In the genomic region with DNA sequence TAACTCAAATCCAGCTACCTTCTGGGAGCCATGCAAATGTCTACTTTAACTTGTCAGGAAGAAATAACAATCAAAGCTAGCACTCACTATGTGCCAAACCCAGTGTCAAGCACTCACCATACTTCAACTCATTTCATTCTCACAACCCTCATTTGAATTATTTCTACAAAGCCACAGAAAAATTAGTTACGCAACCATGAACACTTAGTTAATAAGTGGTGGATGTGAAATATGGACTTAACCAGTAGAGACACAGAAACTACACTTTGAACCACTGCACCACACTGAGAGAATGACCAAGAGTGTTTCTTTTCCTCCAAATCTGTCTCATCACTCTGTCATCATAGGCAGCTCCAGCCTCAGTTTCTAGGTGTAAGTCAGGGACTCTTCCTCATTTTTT, we compare ENCODE assay signal across 16 cellular contexts.
DNase-seq lines count a peak whose midpoint lies in the region; ATAC-seq, FAIRE-seq and TF ChIP-seq lines count a peak whose summit lies in the region.
"Had no signal": no experiment of that assay in that cellular context is flagged by ENCODE, and none has a peak within 500 bp of the region (broad histone marks: within the 10 kb centered on the region; RNA-seq: fewer than 3 reads in every experiment).

No MANE protein-coding gene starts in this region.

- H3K79me2 ChIP-seq in HepG2 (ENCODE audit: insufficient read depth, low read length) = no peaks in the 10 kb centered on the region

- no peak overlapping the region for H3K4me3 Mint-ChIP-seq in WTC11

- H3K36me3 ChIP-seq in HepG2 (replicated peaks in 1 of 2; ENCODE audit: control insufficient read depth in 1 of 2, insufficient read depth in 2 of 2, low read length in 2 of 2) = no peaks in the 10 kb centered on the region
- H3K36me3 ChIP-seq: lower lobe of right lung, Peyer's patch had no signal

- no peak for TF ChIP-seq POLR2A in HepG2 (IDR thresholded peaks at IDR 0.05; ENCODE audit: insufficient read depth in 1 of 2, low read depth in 2 of 2, low read length in 2 of 2)

- H4K20me1 ChIP-seq in HepG2 (ENCODE audit: insufficient read depth, low read length) = no peaks in the 10 kb centered on the region

- BruUV-seq in HepG2 (replicated peaks; lab: Mats Ljungman, UMichigan) = no TSS peak

- intact Hi-C loops in HepG2 (cut with micrococcal nuclease; ENCODE audit: unreplicated experiment) = no loop called here

- no peaks in the 10 kb centered on the region for H3K27me3 Mint-ChIP-seq in WTC11 (ENCODE audit: low read depth)

- in situ Hi-C loops in HepG2 (cut with HindIII; ENCODE audit: extremely low pct_ligation_motif_present, low pct_unique_long_range_greater_than_20kb) = no loop called here

- no peak for TF ChIP-seq RAD21 in HepG2 (CRISPR knock-in tag; IDR thresholded peaks at IDR 0.05)

- H3K9me3 ChIP-seq in HepG2 (ENCODE audit: low read length) = no peaks in the 10 kb centered on the region
- H3K9me3 ChIP-seq: lower lobe of right lung, Peyer's patch, psoas muscle had no signal

- no peak overlapping the region for H3K9ac ChIP-seq in HepG2 (ENCODE audit: insufficient read depth, low read depth, low read length)

- POLR2A ChIA-PET in HepG2 (lab: Yijun Ruan, JAX) = no interaction called here
- POLR2A ChIA-PET in WTC11 (lab: Charles Lee) = no interaction called here

- TF ChIP-seq CTCF in HepG2 (CRISPR knock-in tag; IDR thresholded peaks at IDR 0.05) = no peak
- no peak for TF ChIP-seq CTCF in GM10266 (IDR thresholded peaks at IDR 0.05; ENCODE audit: control insufficient read depth, insufficient read depth, low read depth, missing control alignments)
- TF ChIP-seq CTCF in WTC11 (IDR thresholded peaks at IDR 0.05) = no peak

- 79% methylated on average over 1 of the region's 1 CpG for WGBS in HepG2 (ENCODE audit: low lambda C conversion rate)

- no peak overlapping the region for H3K27ac Mint-ChIP-seq in WTC11

- TF ChIP-seq EP300 in HepG2 (IDR thresholded peaks at IDR 0.05; ENCODE audit: low read depth in 2 of 2, low read length in 2 of 2) = no peak
- no peak for TF ChIP-seq EP300 in HepG2 (CRISPR knock-in tag; IDR thresholded peaks at IDR 0.05; ENCODE audit: borderline replicate concordance)

- H3K27ac ChIP-seq in HepG2 (ENCODE audit: extremely low read length, insufficient read depth, low read length) = no peak overlapping the region
- H3K27ac ChIP-seq: lower lobe of right lung, Peyer's patch, psoas muscle had no signal

- DNase-seq in HepG2 (ENCODE audit: low spot score) = no peak
- DNase-seq in NK-92 (lab: John Stamatoyannopoulos, UW; ENCODE audit: unreplicated experiment) = no peak
- DNase-seq in stimulated activated naive CD4-positive, alpha-beta T cell (lab: John Stamatoyannopoulos, UW) = no peak
- no peak for DNase-seq in GM10266 (ENCODE audit: extremely low spot score)
- no peak for DNase-seq in WTC11 (ENCODE audit: low spot score)
- DNase-seq: activated gamma-delta T cell treated with Interleukin-2 at 50 U/mL for 16 hours, cerebellar nuclear complex, lower lobe of right lung, NCI-H1930, Peyer's patch, psoas muscle had no signal

- H2AFZ ChIP-seq in HepG2 (ENCODE audit: low read length) = no peak overlapping the region

- no peaks in the 10 kb centered on the region for H3K4me1 ChIP-seq in HepG2 (ENCODE audit: insufficient read depth, low read length)
- H3K4me1 ChIP-seq: lower lobe of right lung, Peyer's patch, psoas muscle had no signal

- peak; percentile 97 for ATAC-seq in GM19043 (IDR thresholded peaks at IDR 0.05; ENCODE audit: low read depth, unreplicated experiment)
- peak; percentile 76 for ATAC-seq in HG02610 (IDR thresholded peaks at IDR 0.05; ENCODE audit: unreplicated experiment)
- ATAC-seq in HG03378 (IDR thresholded peaks at IDR 0.05; ENCODE audit: unreplicated experiment) = peak; percentile 96
- no peak for ATAC-seq in HepG2
- ATAC-seq in WTC11 = no peak
- ATAC-seq: psoas muscle had no signal

- no peak overlapping the region for H3K4me2 ChIP-seq in HepG2 (ENCODE audit: low read depth, low read length)

- H3K27me3 ChIP-seq in HepG2 (ENCODE audit: control insufficient read depth in 1 of 2, insufficient read depth in 2 of 2, low read length in 2 of 2) = no peaks in the 10 kb centered on the region
- H3K27me3 ChIP-seq: Peyer's patch had no signal

- no peaks in the 10 kb centered on the region for H3K36me3 Mint-ChIP-seq in WTC11

- H3K4me3 ChIP-seq in HepG2 (replicated peaks in 1 of 3; ENCODE audit: insufficient read depth in 1 of 3, low read depth in 2 of 3, low read length in 3 of 3) = no peak overlapping the region
- H3K4me3 ChIP-seq: lower lobe of right lung, Peyer's patch, psoas muscle had no signal

- H3K9me3 Mint-ChIP-seq in WTC11 = no peaks in the 10 kb centered on the region

- CTCF ChIA-PET in HepG2 (lab: Yijun Ruan, JAX; ENCODE audit: low intra/inter-chr PET ratio, low total read pairs) (no interaction called here), WTC11 (lab: Charles Lee) (interaction anchor here (1.2 kb wide), 1 partner anchor 266 kb away, joined by 4 read pairs; no protein-coding TSS in a partner anchor)

- no peak for FAIRE-seq in HepG2 (lab: Jason Lieb, UNC)
- FAIRE-seq: GM12891, urothelium cell line had no signal

- H3K4me1 Mint-ChIP-seq in WTC11 = no peaks in the 10 kb centered on the region

TF ChIP-seq in HepG2, 621 proteins besides CTCF, POLR2A, EP300 and RAD21:
- TF ChIP-seq CEBPB (IDR thresholded peaks at IDR 0.05; ENCODE audit: borderline replicate concordance, low read depth, low read length) = peak; percentile 61; the same call in 1 of the 2 replicates
- TF ChIP-seq SNRNP70 (IDR thresholded peaks at IDR 0.05; ENCODE audit: low read depth, low read length) = no peak

TF ChIP-seq in WTC11, 78 proteins besides CTCF, POLR2A, EP300 and RAD21 (continues in another document):
- TF ChIP-seq SOX15 (CRISPR knock-in tag; IDR thresholded peaks at IDR 0.05) (no peak), CREM (CRISPR knock-in tag; IDR thresholded peaks at IDR 0.05) (no peak), PRRX2 (CRISPR knock-in tag; IDR thresholded peaks at IDR 0.05) (no peak), ZBTB21 (CRISPR knock-in tag; IDR thresholded peaks at IDR 0.05; ENCODE audit: borderline replicate concordance) (no peak)
- TF ChIP-seq, protein P1, sequence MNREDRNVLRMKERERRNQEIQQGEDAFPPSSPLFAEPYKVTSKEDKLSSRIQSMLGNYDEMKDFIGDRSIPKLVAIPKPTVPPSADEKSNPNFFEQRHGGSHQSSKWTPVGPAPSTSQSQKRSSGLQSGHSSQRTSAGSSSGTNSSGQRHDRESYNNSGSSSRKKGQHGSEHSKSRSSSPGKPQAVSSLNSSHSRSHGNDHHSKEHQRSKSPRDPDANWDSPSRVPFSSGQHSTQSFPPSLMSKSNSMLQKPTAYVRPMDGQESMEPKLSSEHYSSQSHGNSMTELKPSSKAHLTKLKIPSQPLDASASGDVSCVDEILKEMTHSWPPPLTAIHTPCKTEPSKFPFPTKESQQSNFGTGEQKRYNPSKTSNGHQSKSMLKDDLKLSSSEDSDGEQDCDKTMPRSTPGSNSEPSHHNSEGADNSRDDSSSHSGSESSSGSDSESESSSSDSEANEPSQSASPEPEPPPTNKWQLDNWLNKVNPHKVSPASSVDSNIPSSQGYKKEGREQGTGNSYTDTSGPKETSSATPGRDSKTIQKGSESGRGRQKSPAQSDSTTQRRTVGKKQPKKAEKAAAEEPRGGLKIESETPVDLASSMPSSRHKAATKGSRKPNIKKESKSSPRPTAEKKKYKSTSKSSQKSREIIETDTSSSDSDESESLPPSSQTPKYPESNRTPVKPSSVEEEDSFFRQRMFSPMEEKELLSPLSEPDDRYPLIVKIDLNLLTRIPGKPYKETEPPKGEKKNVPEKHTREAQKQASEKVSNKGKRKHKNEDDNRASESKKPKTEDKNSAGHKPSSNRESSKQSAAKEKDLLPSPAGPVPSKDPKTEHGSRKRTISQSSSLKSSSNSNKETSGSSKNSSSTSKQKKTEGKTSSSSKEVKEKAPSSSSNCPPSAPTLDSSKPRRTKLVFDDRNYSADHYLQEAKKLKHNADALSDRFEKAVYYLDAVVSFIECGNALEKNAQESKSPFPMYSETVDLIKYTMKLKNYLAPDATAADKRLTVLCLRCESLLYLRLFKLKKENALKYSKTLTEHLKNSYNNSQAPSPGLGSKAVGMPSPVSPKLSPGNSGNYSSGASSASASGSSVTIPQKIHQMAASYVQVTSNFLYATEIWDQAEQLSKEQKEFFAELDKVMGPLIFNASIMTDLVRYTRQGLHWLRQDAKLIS (CRISPR knock-in tag; IDR thresholded peaks at IDR 0.05; ENCODE audit: borderline replicate concordance) = no peak
- TF ChIP-seq, protein P2, sequence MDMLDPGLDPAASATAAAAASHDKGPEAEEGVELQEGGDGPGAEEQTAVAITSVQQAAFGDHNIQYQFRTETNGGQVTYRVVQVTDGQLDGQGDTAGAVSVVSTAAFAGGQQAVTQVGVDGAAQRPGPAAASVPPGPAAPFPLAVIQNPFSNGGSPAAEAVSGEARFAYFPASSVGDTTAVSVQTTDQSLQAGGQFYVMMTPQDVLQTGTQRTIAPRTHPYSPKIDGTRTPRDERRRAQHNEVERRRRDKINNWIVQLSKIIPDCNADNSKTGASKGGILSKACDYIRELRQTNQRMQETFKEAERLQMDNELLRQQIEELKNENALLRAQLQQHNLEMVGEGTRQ (CRISPR knock-in tag; IDR thresholded peaks at IDR 0.05) = no peak
- TF ChIP-seq, protein P3, sequence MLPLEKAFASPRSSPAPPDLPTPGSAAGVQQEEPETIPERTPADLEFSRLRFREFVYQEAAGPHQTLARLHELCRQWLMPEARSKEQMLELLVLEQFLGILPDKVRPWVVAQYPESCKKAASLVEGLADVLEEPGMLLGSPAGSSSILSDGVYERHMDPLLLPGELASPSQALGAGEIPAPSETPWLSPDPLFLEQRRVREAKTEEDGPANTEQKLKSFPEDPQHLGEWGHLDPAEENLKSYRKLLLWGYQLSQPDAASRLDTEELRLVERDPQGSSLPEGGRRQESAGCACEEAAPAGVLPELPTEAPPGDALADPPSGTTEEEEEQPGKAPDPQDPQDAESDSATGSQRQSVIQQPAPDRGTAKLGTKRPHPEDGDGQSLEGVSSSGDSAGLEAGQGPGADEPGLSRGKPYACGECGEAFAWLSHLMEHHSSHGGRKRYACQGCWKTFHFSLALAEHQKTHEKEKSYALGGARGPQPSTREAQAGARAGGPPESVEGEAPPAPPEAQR (CRISPR knock-in tag; IDR thresholded peaks at IDR 0.05) = no peak

Comparison
In these comparisons a context has a peak if more than half of its experiments do, and no peak if none do; other contexts are left out.
1. ATAC-seq: peak in GM19043 (single experiment), HG02610 (single experiment) and HG03378 (single experiment); none in HepG2 (single experiment) and WTC11 (single experiment).